ENCODE assay signal across 10 cellular contexts in genomic region chr14:63045234-63045611, GRCh38. TPM values are rescaled to one million over a fixed set of nuclear protein-coding genes. Genes with fewer than 3 reads are reported as not detected.
DNase-seq lines count a peak whose midpoint lies in the region; ATAC-seq, FAIRE-seq and TF ChIP-seq lines count a peak whose summit lies in the region.
"Had no signal": no experiment of that assay in that cellular context is flagged by ENCODE, and none has a peak within 500 bp of the region (broad histone marks: within the 10 kb centered on the region; RNA-seq: fewer than 3 reads in every experiment).

A gene with protein sequence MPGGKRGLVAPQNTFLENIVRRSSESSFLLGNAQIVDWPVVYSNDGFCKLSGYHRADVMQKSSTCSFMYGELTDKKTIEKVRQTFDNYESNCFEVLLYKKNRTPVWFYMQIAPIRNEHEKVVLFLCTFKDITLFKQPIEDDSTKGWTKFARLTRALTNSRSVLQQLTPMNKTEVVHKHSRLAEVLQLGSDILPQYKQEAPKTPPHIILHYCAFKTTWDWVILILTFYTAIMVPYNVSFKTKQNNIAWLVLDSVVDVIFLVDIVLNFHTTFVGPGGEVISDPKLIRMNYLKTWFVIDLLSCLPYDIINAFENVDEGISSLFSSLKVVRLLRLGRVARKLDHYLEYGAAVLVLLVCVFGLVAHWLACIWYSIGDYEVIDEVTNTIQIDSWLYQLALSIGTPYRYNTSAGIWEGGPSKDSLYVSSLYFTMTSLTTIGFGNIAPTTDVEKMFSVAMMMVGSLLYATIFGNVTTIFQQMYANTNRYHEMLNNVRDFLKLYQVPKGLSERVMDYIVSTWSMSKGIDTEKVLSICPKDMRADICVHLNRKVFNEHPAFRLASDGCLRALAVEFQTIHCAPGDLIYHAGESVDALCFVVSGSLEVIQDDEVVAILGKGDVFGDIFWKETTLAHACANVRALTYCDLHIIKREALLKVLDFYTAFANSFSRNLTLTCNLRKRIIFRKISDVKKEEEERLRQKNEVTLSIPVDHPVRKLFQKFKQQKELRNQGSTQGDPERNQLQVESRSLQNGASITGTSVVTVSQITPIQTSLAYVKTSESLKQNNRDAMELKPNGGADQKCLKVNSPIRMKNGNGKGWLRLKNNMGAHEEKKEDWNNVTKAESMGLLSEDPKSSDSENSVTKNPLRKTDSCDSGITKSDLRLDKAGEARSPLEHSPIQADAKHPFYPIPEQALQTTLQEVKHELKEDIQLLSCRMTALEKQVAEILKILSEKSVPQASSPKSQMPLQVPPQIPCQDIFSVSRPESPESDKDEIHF (minus strand): TSS chr14:63045458. CDS start chr14:63045186, 272 bp downstream.

- H3K36me3 Mint-ChIP-seq in activated T-cell treated with anti-CD3 and anti-CD28 coated beads, Interleukin-2, amount 50 U/mL, for 4 hours (ENCODE audit: insufficient read depth) = no peaks in the 10 kb centered on the region

- H3K79me2 ChIP-seq in mammary epithelial cell (ENCODE audit: insufficient read depth, low read length) (no peaks in the 10 kb centered on the region), HepG2 (ENCODE audit: insufficient read depth, low read length) (no peaks in the 10 kb centered on the region)

- TF ChIP-seq EP300 in HepG2 (IDR thresholded peaks at IDR 0.05; ENCODE audit: low read depth in 2 of 2, low read length in 2 of 2) (no peak), HepG2 (CRISPR knock-in tag; IDR thresholded peaks at IDR 0.05; ENCODE audit: borderline replicate concordance) (no peak), upper lobe of left lung (IDR thresholded peaks at IDR 0.05) (no peak)

- intact Hi-C loops in mammary epithelial cell (cut with micrococcal nuclease) (no loop called here), HepG2 (cut with micrococcal nuclease; ENCODE audit: unreplicated experiment) (loop anchor here (10.0 kb wide), 1 partner anchor 230 kb away; no protein-coding TSS in a partner anchor)

- H3K4me1 ChIP-seq in mammary epithelial cell (ENCODE audit: insufficient read depth, low read length) = peaks cover 13% of the 10 kb centered on the region
- peaks cover 17% of the 10 kb centered on the region for H3K4me1 ChIP-seq in HepG2 (ENCODE audit: insufficient read depth, low read length)
- peaks cover 12 to 15% (median 13%) of the 10 kb centered on the region in 4 donors for H3K4me1 ChIP-seq in upper lobe of left lung

- H3K9ac ChIP-seq in mammary epithelial cell (ENCODE audit: insufficient read depth, low read length) (no peak within 1 kb of the TSS), HepG2 (ENCODE audit: insufficient read depth, low read depth, low read length) (no peak within 1 kb of the TSS)

- peak within 1 kb of the TSS; percentile 70 for H2AFZ ChIP-seq in mammary epithelial cell (ENCODE audit: low read depth, low read length)
- no peak within 1 kb of the TSS for H2AFZ ChIP-seq in HepG2 (ENCODE audit: low read length)

- POLR2A ChIA-PET in HepG2 (lab: Yijun Ruan, JAX) = no interaction called here

- 3% methylated on average over 6 of the region's 35 CpGs for whole genome bisulfite sequencing in mammary epithelial cell (ENCODE audit: low coverage, missing lambda C conversion rate)
- WGBS in HepG2 (ENCODE audit: low lambda C conversion rate) = 8% methylated on average over 9 of the region's 35 CpGs
- WGBS in upper lobe of left lung, 2 donors = 2 to 3% methylated on average over 16 to 31 of the region's 35 CpGs

- no peak for TF ChIP-seq RAD21 in HepG2 (CRISPR knock-in tag; IDR thresholded peaks at IDR 0.05)

- peaks cover 35% of the 10 kb centered on the region for H3K27me3 Mint-ChIP-seq in activated T-cell treated with anti-CD3 and anti-CD28 coated beads, Interleukin-2, amount 50 U/mL, for 4 hours (ENCODE audit: low read depth)

- CTCF ChIA-PET in mammary epithelial cell (lab: Charles Lee; ENCODE audit: low non-redundant PET) = interaction anchor here (0.8 kb wide), 1 partner anchor 310 kb away, joined by 4 read pairs; no protein-coding TSS in a partner anchor
- CTCF ChIA-PET in HepG2 (lab: Yijun Ruan, JAX; ENCODE audit: low intra/inter-chr PET ratio, low total read pairs) = no interaction called here

- no TSS peak for BruUV-seq in mammary epithelial cell (replicated peaks; lab: Mats Ljungman, UMichigan)
- BruUV-seq in HepG2 (replicated peaks; lab: Mats Ljungman, UMichigan) = no TSS peak

- H3K27me3 ChIP-seq in mammary epithelial cell (ENCODE audit: insufficient read depth, low read length) = peaks cover 22% of the 10 kb centered on the region
- peaks cover 9 to 26% of the 10 kb centered on the region in 2 experiments; a peak in 4 of 5 replicates for H3K27me3 ChIP-seq in HepG2 (ENCODE audit: control insufficient read depth in 1 of 2, insufficient read depth in 2 of 2, low read length in 2 of 2)
- peaks cover 2 to 21% (median 12%) of the 10 kb centered on the region in 4 donors for H3K27me3 ChIP-seq in upper lobe of left lung

- H3K9me3 Mint-ChIP-seq in activated T-cell treated with anti-CD3 and anti-CD28 coated beads, Interleukin-2, amount 50 U/mL, for 4 hours = no peaks in the 10 kb centered on the region
- H3K9me3 Mint-ChIP-seq: T-helper 1 cell treated with Interleukin-12 subunit alpha and Interleukin-12 subunit beta and Interleukin-4 antibody, amounts not matched to agents 30 μg/mL and 1 μg/mL, for 36 hours had no signal

- peak within 1 kb of the TSS; percentile 18 to 41 (median 35) for H3K4me3 ChIP-seq in mammary epithelial cell (replicated peaks in 1 of 3; ENCODE audit: insufficient read depth in 1 of 3, low read depth in 2 of 3, low read length in 3 of 3)
- H3K4me3 ChIP-seq in HepG2 (replicated peaks in 1 of 3; ENCODE audit: insufficient read depth in 1 of 3, low read depth in 2 of 3, low read length in 3 of 3) = peak within 1 kb of the TSS; percentile 26 to 68 (median 40); a peak in 4 of 6 replicates
- H3K4me3 ChIP-seq in upper lobe of left lung = peak within 1 kb of the TSS in 3 of 4 donors; percentile 21 to 35 (median 25)

- H3K27ac ChIP-seq in mammary epithelial cell (ENCODE audit: insufficient read depth, low read depth, low read length) (no peak within 1 kb of the TSS), HepG2 (ENCODE audit: extremely low read length, insufficient read depth, low read length) (no peak within 1 kb of the TSS), upper lobe of left lung (no peak within 1 kb of the TSS)

- no peak for DNase-seq in activated T-cell treated with anti-CD3 and anti-CD28 coated beads, Interleukin-2, amount 50 U/mL, for 4 hours
- no peak for DNase-seq in activated T-cell treated with anti-CD3 and anti-CD28 coated beads for 4 hours
- peak; percentile 84 for DNase-seq in NCI-H2171 treated with DMSO at 0.1 percent for 48 hours (lab: John Stamatoyannopoulos, UW)
- DNase-seq in mammary epithelial cell = peak; percentile 53
- DNase-seq in HepG2 (ENCODE audit: low spot score) = no peak
- peak in 1 of 2 donors; percentile 87 for DNase-seq in upper lobe of left lung
- DNase-seq in RCC 7860 (ENCODE audit: low spot score) = no peak
- DNase-seq: naive B cell had no signal

- in situ Hi-C loops in mammary epithelial cell (cut with MboI; ENCODE audit: low sequenced_read_pairs in 2 of 2) (loop anchor here in 1 of 2 donors (10.0 kb wide), 1 partner anchor 860 kb away; no protein-coding TSS in a partner anchor), HepG2 (cut with HindIII; ENCODE audit: extremely low pct_ligation_motif_present, low pct_unique_long_range_greater_than_20kb) (loop anchor here (10.0 kb wide), 2 partner anchors 230 to 880 kb away; no protein-coding TSS in a partner anchor)

- H3K36me3 ChIP-seq in mammary epithelial cell (ENCODE audit: insufficient read depth, low read length) (no peaks in the 10 kb centered on the region), HepG2 (replicated peaks in 1 of 2; ENCODE audit: control insufficient read depth in 1 of 2, insufficient read depth in 2 of 2, low read length in 2 of 2) (no peaks in the 10 kb centered on the region), upper lobe of left lung (no peaks in the 10 kb centered on the region)

- peak; percentile 67 to 82 for ATAC-seq in activated T-cell treated with anti-CD3 and anti-CD28 coated beads, Interleukin-2, amount 50 U/mL, for 4 hours
- ATAC-seq in HepG2 (peak; percentile 87), upper lobe of left lung (ENCODE audit: low FRiP score in 2 of 2) (peak; percentile 19 to 86), GM18861 (IDR thresholded peaks at IDR 0.05; ENCODE audit: unreplicated experiment) (no peak)

- TF ChIP-seq POLR2A in HepG2 (IDR thresholded peaks at IDR 0.05; ENCODE audit: insufficient read depth in 1 of 2, low read depth in 2 of 2, low read length in 2 of 2) = no peak
- TF ChIP-seq POLR2A in upper lobe of left lung (IDR thresholded peaks at IDR 0.05) = no peak

- TF ChIP-seq CTCF in mammary epithelial cell (conservative IDR thresholded peaks at IDR 0.05 in 1 of 2, IDR thresholded peaks at IDR 0.05 in 1 of 2; ENCODE audit: extremely low read depth in 1 of 2, insufficient read depth in 1 of 2, low read depth in 1 of 2, low read length in 2 of 2) (no peak), HepG2 (CRISPR knock-in tag; IDR thresholded peaks at IDR 0.05) (no peak), upper lobe of left lung (IDR thresholded peaks at IDR 0.05) (no peak)

- dilution Hi-C loops in mammary epithelial cell (cut with HindIII; ENCODE audit: low sequenced_read_pairs) = no loop called here

- H3K4me3 Mint-ChIP-seq in activated T-cell treated with anti-CD3 and anti-CD28 coated beads, Interleukin-2, amount 50 U/mL, for 4 hours = no peak within 1 kb of the TSS
- H3K4me3 Mint-ChIP-seq: T-helper 1 cell treated with Interleukin-12 subunit alpha and Interleukin-12 subunit beta and Interleukin-4 antibody, amounts not matched to agents 30 μg/mL and 1 μg/mL, for 36 hours had no signal

- H3K4me1 Mint-ChIP-seq in activated T-cell treated with anti-CD3 and anti-CD28 coated beads, Interleukin-2, amount 50 U/mL, for 4 hours (ENCODE audit: low read depth) = peaks cover 2% of the 10 kb centered on the region

- H4K20me1 ChIP-seq in mammary epithelial cell (ENCODE audit: insufficient read depth, low read length) (no peaks in the 10 kb centered on the region), HepG2 (ENCODE audit: insufficient read depth, low read length) (no peaks in the 10 kb centered on the region)

- no peak for FAIRE-seq in HepG2 (lab: Jason Lieb, UNC)
- FAIRE-seq in RCC 7860 (lab: Jason Lieb, UNC) = no peak

- H3K4me2 ChIP-seq in mammary epithelial cell (ENCODE audit: insufficient read depth, low read depth, low read length) = peak within 1 kb of the TSS; percentile 89
- H3K4me2 ChIP-seq in HepG2 (ENCODE audit: low read depth, low read length) = peak within 1 kb of the TSS; percentile 70

- no peaks in the 10 kb centered on the region for H3K9me3 ChIP-seq in mammary epithelial cell (replicated peaks; ENCODE audit: insufficient read depth, low read length)
- no peaks in the 10 kb centered on the region for H3K9me3 ChIP-seq in HepG2 (ENCODE audit: low read length)
- H3K9me3 ChIP-seq in upper lobe of left lung = no peaks in the 10 kb centered on the region

RNA-seq across cellular contexts. Expression of the gene that starts here (rescaled TPM):
- not detected for total RNA-seq in activated T-cell treated with anti-CD3 and anti-CD28 coated beads, Interleukin-2, amount 50 U/mL, for 4 hours
- total RNA-seq in mammary epithelial cell = not detected
- 0.01 TPM for polyA plus RNA-seq in mammary epithelial cell
- not detected for polyA minus RNA-seq in mammary epithelial cell
- not detected in 2 replicates for total RNA-seq in HepG2 (2016; rRNA removed; fragmentation: Illumina TruSeq; extraction: Trizol)
- total RNA-seq in HepG2 (2016; cell fraction: cytosol; rRNA removed; fragmentation: Illumina TruSeq; extraction: Trizol; ENCODE audit: low read depth) = not detected in 2 replicates
- not detected in 2 replicates for total RNA-seq in HepG2 (2016; cell fraction: insoluble cytoplasmic fraction; rRNA removed; fragmentation: Illumina TruSeq; extraction: Trizol)
- not detected in 2 replicates for total RNA-seq in HepG2 (2016; cell fraction: membrane; rRNA removed; fragmentation: Illumina TruSeq; extraction: Trizol)
- total RNA-seq in HepG2 (2016; cell fraction: nucleus; rRNA removed; fragmentation: Illumina TruSeq; extraction: Trizol) = not detected in 2 replicates
- polyA plus RNA-seq in HepG2 (2011; rRNA removed) = not detected in 2 replicates
- not detected in 2 replicates for polyA plus RNA-seq in HepG2 (2011; cell fraction: cytosol; rRNA removed)
- not detected in 2 replicates for polyA plus RNA-seq in HepG2 (2011; cell fraction: nucleus; rRNA removed)
- polyA plus RNA-seq in HepG2 (2012) = not detected in 2 replicates
- not detected in 2 replicates for polyA plus RNA-seq in HepG2 (2016; cell fraction: cytosol; fragmentation: Illumina TruSeq; extraction: Trizol; ENCODE audit: low read depth)
- polyA plus RNA-seq in HepG2 (2016; cell fraction: insoluble cytoplasmic fraction; fragmentation: Illumina TruSeq; extraction: Trizol; ENCODE audit: low read depth) = not detected in 2 replicates
- polyA plus RNA-seq in HepG2 (2016; cell fraction: membrane; fragmentation: Illumina TruSeq; extraction: Trizol; ENCODE audit: low read depth) = not detected in 2 replicates
- not detected in 2 replicates for polyA plus RNA-seq in HepG2 (2016; cell fraction: nucleus; fragmentation: Illumina TruSeq; extraction: Trizol; ENCODE audit: insufficient read depth, low read depth)
- 42.5 TPM in 1 of 2 replicates, not detected in the other for polyA minus RNA-seq in HepG2 (2011; rRNA and poly(A)+ RNA removed; ENCODE audit: low replicate concordance)
- polyA minus RNA-seq in HepG2 (2011; cell fraction: cytosol; rRNA and poly(A)+ RNA removed) = not detected in 2 replicates
- under 0.01 TPM in 1 of 2 replicates, not detected in the other for polyA minus RNA-seq in HepG2 (2011; cell fraction: nucleus; rRNA and poly(A)+ RNA removed)
- total RNA-seq in upper lobe of left lung = under 1 TPM in 2 of 6 donors, not detected in 4; under 0.01 to 0.22 TPM

Comparison
In these comparisons a context has a peak if more than half of its experiments do, and no peak if none do; other contexts are left out.
1. Peak in ATAC-seq in activated T-cell treated with anti-CD3 and anti-CD28 coated beads, Interleukin-2, amount 50 U/mL, for 4 hours; RNA of the gene not detected or under 1 TPM.
2. Peak in DNase-seq, H3K4me3 ChIP-seq and H3K4me2 ChIP-seq in mammary epithelial cell; RNA of the gene not detected or under 1 TPM.
3. Peak in ATAC-seq and H3K4me3 ChIP-seq in upper lobe of left lung; RNA of the gene not detected or under 1 TPM.